In genomic region chr3:79885407-79885806, GRCh38 we compare ENCODE assay signal across 19 cellular contexts.
"Had no signal": no experiment of that assay in that cellular context is flagged by ENCODE, and none has a peak within 500 bp of the region (broad histone marks: within the 10 kb centered on the region; RNA-seq: fewer than 3 reads in every experiment).

No MANE protein-coding gene starts in this region.

- H3K4me3 ChIP-seq: left lung, lung, mucosa of descending colon, right lobe of liver, thoracic aorta had no signal

- ATAC-seq: activated CD4-positive, alpha-beta T cell treated with anti-CD3 and anti-CD28 coated beads for 36 hours; activated CD8-positive, alpha-beta memory T cell treated with anti-CD3 and anti-CD28 coated beads, Interleukin-2, amount 10 ng/mL, durations not matched to agents 7 days and 5 days; activated CD8-positive, alpha-beta T cell treated with anti-CD3 and anti-CD28 coated beads, Interleukin-2, amount 10 ng/mL, durations not matched to agents 7 days and 5 days; activated naive CD4-positive, alpha-beta T cell treated with anti-CD3 and anti-CD28 coated beads, Interleukin-2, amount 50 U/mL, for 72 hours; activated T-cell treated with anti-CD3 and anti-CD28 coated beads, Interleukin-2, amount 50 U/mL, for 72 hours; left lung; mucosa of descending colon; natural killer cell treated with Interleukin-12 subunit alpha and Interleukin-12 subunit beta and Interleukin-15 and Interleukin-18, amount 100 ng/mL, for 72 hours; right lobe of liver; stimulated activated naive CD8-positive, alpha-beta T cell treated with anti-CD3 and anti-CD28 coated beads, Interleukin-15, Interleukin-2, amounts not matched to agents 100 U/mL and 50 U/mL, for 24 hours had no signal

- DNase-seq: activated B cell treated with CpG ODN at 0.5 μM for 24 hours; activated CD4-positive, alpha-beta T cell treated with anti-CD3 and anti-CD28 coated beads for 36 hours; activated CD8-positive, alpha-beta memory T cell treated with anti-CD3 and anti-CD28 coated beads, Interleukin-2, amount 10 ng/mL, durations not matched to agents 7 days and 5 days; activated CD8-positive, alpha-beta T cell treated with anti-CD3 and anti-CD28 coated beads, Interleukin-2, amount 10 ng/mL, durations not matched to agents 7 days and 5 days; activated naive CD4-positive, alpha-beta T cell; activated T-cell treated with anti-CD3 and anti-CD28 coated beads for 4 hours; activated T-cell treated with anti-CD3 and anti-CD28 coated beads, Interleukin-2, amount 50 U/mL, for 72 hours; dermis blood vessel endothelial cell; effector CD4-positive, alpha-beta T cell; left lung; mucosa of descending colon; right lobe of liver; stimulated activated CD4-positive, alpha-beta T cell treated with anti-CD3 and anti-CD28 coated beads, Interleukin-2, amount 100 ng/mL, for 48 hours; stimulated activated naive CD8-positive, alpha-beta T cell treated with anti-CD3 and anti-CD28 coated beads, Interleukin-15, Interleukin-2, amounts not matched to agents 100 U/mL and 50 U/mL, for 24 hours; trophoblast cell had no signal
